In genomic region chr6:39791850-39792500, GRCh38 we compare ENCODE assay signal across 9 cellular contexts. TPM values are rescaled to one million over a fixed set of nuclear protein-coding genes. Genes with fewer than 3 reads are reported as not detected.
DNase-seq lines count a peak whose midpoint lies in the region; ATAC-seq, FAIRE-seq and TF ChIP-seq lines count a peak whose summit lies in the region.
"Had no signal": no experiment of that assay in that cellular context is flagged by ENCODE, and none has a peak within 500 bp of the region (broad histone marks: within the 10 kb centered on the region; RNA-seq: fewer than 3 reads in every experiment).

Gene DAAM2 (plus strand): TSS chr6:39792376. CDS start chr6:39856303, 63,927 bp downstream.

- FAIRE-seq in pancreas (lab: Jason Lieb, UNC): no peak

- H3K4me1 ChIP-seq in pancreas: peaks cover 0 to 7% (median 5%) of the 10 kb centered on the region in 3 donors

- H3K36me3 ChIP-seq in pancreas: no peaks in the 10 kb centered on the region

- WGBS in pancreas, 2 donors: 5 to 9% methylated on average over 37 to 51 of the region's 51 CpGs

- ATAC-seq in pancreas (peak; percentile 88 to 94 (median 90)), GM19035 (IDR thresholded peaks at IDR 0.05; ENCODE audit: unreplicated experiment) (no peak)

- peak within 1 kb of the TSS; percentile 35 to 68 (median 60) for H3K4me3 ChIP-seq in pancreas

- intact Hi-C loops in cardiac septum (cut with DNase I) (no loop called here), pancreas (cut with DNase I) (no loop called here)

- no peaks in the 10 kb centered on the region for H3K27me3 ChIP-seq in pancreas

- peak; percentile 11 for TF ChIP-seq CTCF in GM12873 (IDR thresholded peaks at IDR 0.05; ENCODE audit: insufficient read depth, low read depth, low read length, missing control alignments)
- TF ChIP-seq CTCF in VCaP (conservative IDR thresholded peaks at IDR 0.05): peak; percentile 24; the same call in 1 of the 2 replicates
- TF ChIP-seq CTCF in pancreas (IDR thresholded peaks at IDR 0.05): no peak

- H3K27ac ChIP-seq in VCaP: peak within 1 kb of the TSS; percentile 43; the same call in 1 of the 2 replicates
- peak within 1 kb of the TSS in 1 of 4 donors; percentile 33 for H3K27ac ChIP-seq in pancreas

- DNase-seq in cardiac septum (ENCODE audit: low spot score) (peak; percentile 83), pancreas (peak; percentile 59 to 86 (median 66)), HCEC 1CT (no peak)
- DNase-seq in stimulated activated CD8-positive, alpha-beta memory T cell treated with anti-CD3 and anti-CD28 coated beads, Interleukin-4, amount 100 ng/mL, for 48 hours: no peak
- no peak for DNase-seq in activated effector memory CD4-positive, alpha-beta T cell treated with anti-CD3 and anti-CD28 coated beads, Interleukin-2, amount 50 U/mL, for 16 hours

- no peaks in the 10 kb centered on the region for H3K9me3 ChIP-seq in pancreas

RNA-seq across cellular contexts. Expression of gene DAAM2, which starts in this region (rescaled TPM):
- total RNA-seq in cardiac septum (10.4 TPM), pancreas (1 to 10 TPM; 4.0 to 9.0 (median 7.2) TPM)
- polyA plus RNA-seq in pancreas: 10 to 100 TPM in 1 of 2 donors, 1 to 10 TPM in 1; 4.6 to 10.5 TPM
- polyA plus RNA-seq: IgD-negative memory B cell had no signal

Comparison
In these comparisons a context has a peak if more than half of its experiments do, and no peak if none do; other contexts are left out.
1. CTCF ChIP-seq: peak in GM12873 (single experiment) and VCaP (single experiment); none in pancreas (0 of 4).
2. DNase-seq: peak in cardiac septum (single experiment) and pancreas (6 of 6); none in stimulated activated CD8-positive, alpha-beta memory T cell treated with anti-CD3 and anti-CD28 coated beads, Interleukin-4, amount 100 ng/mL, for 48 hours (single experiment), HCEC 1CT (single experiment) and activated effector memory CD4-positive, alpha-beta T cell treated with anti-CD3 and anti-CD28 coated beads, Interleukin-2, amount 50 U/mL, for 16 hours (single experiment).